ENCODE assay signal across 16 cellular contexts in the genomic region with DNA sequence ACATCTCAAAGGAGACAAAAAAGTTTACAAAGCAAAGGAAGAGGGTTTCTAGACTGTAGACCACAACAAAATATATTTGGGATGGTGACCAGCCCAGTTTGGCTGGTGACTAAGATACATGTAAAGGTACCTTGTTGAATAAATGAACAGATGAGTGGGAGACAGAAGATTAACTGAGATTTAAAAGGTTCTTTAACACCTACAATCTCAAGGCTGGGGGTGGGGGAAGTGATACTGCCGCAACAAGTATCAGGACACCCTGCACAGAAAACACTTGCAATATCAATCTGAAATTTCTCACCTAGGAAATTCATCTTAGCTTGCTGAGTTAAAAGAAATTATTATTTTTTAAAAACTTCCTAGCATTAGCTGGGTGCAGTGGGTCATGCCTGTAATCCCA. TPM values are rescaled to one million over a fixed set of nuclear protein-coding genes. Genes with fewer than 3 reads are reported as not detected.
A peak's percentile ranks its signal among the peaks of the same experiment; 100 is the strongest.
DNase-seq lines count a peak whose midpoint lies in the region; ATAC-seq and TF ChIP-seq lines count a peak whose summit lies in the region.
"Had no signal": no experiment of that assay in that cellular context is flagged by ENCODE, and none has a peak within 500 bp of the region (broad histone marks: within the 10 kb centered on the region; RNA-seq: fewer than 3 reads in every experiment).

No MANE protein-coding gene starts in this region.

- no peaks in the 10 kb centered on the region for H3K9me3 Mint-ChIP-seq in activated CD4-positive, alpha-beta memory T cell treated with anti-CD3 and anti-CD28 coated beads for 36 hours
- H3K9me3 Mint-ChIP-seq in activated CD4-positive, alpha-beta memory T cell treated with anti-CD3 and anti-CD28 coated beads, Interleukin-2, amount 10 ng/mL, durations not matched to agents 7 days and 5 days: no peaks in the 10 kb centered on the region
- H3K9me3 Mint-ChIP-seq in CD4-positive, alpha-beta T cell: no peaks in the 10 kb centered on the region
- H3K9me3 Mint-ChIP-seq in memory B cell: no peaks in the 10 kb centered on the region
- H3K9me3 Mint-ChIP-seq: IgD-negative memory B cell; stimulated activated naive B cell treated with anti-CD40 and anti-IgM and Interleukin-4, amounts not matched to agents 10 μg/mL and 1 μg/mL and 100 μg/mL, for 72 hours had no signal

- DNase-seq in activated CD4-positive, alpha-beta memory T cell treated with anti-CD3 and anti-CD28 coated beads for 36 hours: peak; percentile 30
- DNase-seq in activated CD4-positive, alpha-beta memory T cell treated with anti-CD3 and anti-CD28 coated beads, Interleukin-2, amount 10 ng/mL, durations not matched to agents 7 days and 5 days: no peak
- no peak for DNase-seq in CD4-positive, alpha-beta T cell
- DNase-seq in memory B cell (ENCODE audit: low spot score in 2 of 2) (no peak), AML-193 (lab: John Stamatoyannopoulos, UW) (no peak), stomach (no peak), ovary (no peak)
- DNase-seq: amniotic stem cell; mucosa of descending colon; MV-4-11; NCI-H69; stimulated activated naive B cell treated with anti-CD40 and anti-IgM and Interleukin-4, amounts not matched to agents 10 μg/mL and 1 μg/mL and 100 μg/mL, for 72 hours had no signal

- H3K4me3 Mint-ChIP-seq in activated CD4-positive, alpha-beta memory T cell treated with anti-CD3 and anti-CD28 coated beads for 36 hours: no peak overlapping the region
- no peak overlapping the region for H3K4me3 Mint-ChIP-seq in activated CD4-positive, alpha-beta memory T cell treated with anti-CD3 and anti-CD28 coated beads, Interleukin-2, amount 10 ng/mL, durations not matched to agents 7 days and 5 days
- H3K4me3 Mint-ChIP-seq in CD4-positive, alpha-beta T cell: peak overlapping the region; percentile 8
- peak overlapping the region; percentile 19 for H3K4me3 Mint-ChIP-seq in memory B cell
- H3K4me3 Mint-ChIP-seq: stimulated activated naive B cell treated with anti-CD40 and anti-IgM and Interleukin-4, amounts not matched to agents 10 μg/mL and 1 μg/mL and 100 μg/mL, for 72 hours had no signal

- no peak overlapping the region for H3K27ac ChIP-seq in CD4-positive, alpha-beta T cell (ENCODE audit: low read depth, low read length)
- peak overlapping the region; percentile 93 for H3K27ac ChIP-seq in VCaP
- H3K27ac ChIP-seq in stomach: no peak overlapping the region
- H3K27ac ChIP-seq in ovary: no peak overlapping the region
- H3K27ac ChIP-seq: hepatocyte, vagina had no signal

- peaks cover 85% of the 10 kb centered on the region for H3K4me1 Mint-ChIP-seq in activated CD4-positive, alpha-beta memory T cell treated with anti-CD3 and anti-CD28 coated beads for 36 hours (ENCODE audit: low read depth)
- peaks cover 78% of the 10 kb centered on the region for H3K4me1 Mint-ChIP-seq in activated CD4-positive, alpha-beta memory T cell treated with anti-CD3 and anti-CD28 coated beads, Interleukin-2, amount 10 ng/mL, durations not matched to agents 7 days and 5 days
- peaks cover 95% of the 10 kb centered on the region for H3K4me1 Mint-ChIP-seq in CD4-positive, alpha-beta T cell (ENCODE audit: low read depth)
- H3K4me1 Mint-ChIP-seq in memory B cell: peaks cover 43% of the 10 kb centered on the region

- H3K36me3 ChIP-seq in stomach: peaks cover 0 to 15% (median 4%) of the 10 kb centered on the region in 4 donors
- no peaks in the 10 kb centered on the region for H3K36me3 ChIP-seq in ovary
- H3K36me3 ChIP-seq: vagina had no signal

- TF ChIP-seq POLR2A in stomach (IDR thresholded peaks at IDR 0.05) (no peak), ovary (IDR thresholded peaks at IDR 0.05) (no peak)

- TF ChIP-seq EP300 in stomach (IDR thresholded peaks at IDR 0.05) (no peak), ovary (IDR thresholded peaks at IDR 0.05) (no peak)

- H3K36me3 Mint-ChIP-seq in activated CD4-positive, alpha-beta memory T cell treated with anti-CD3 and anti-CD28 coated beads for 36 hours: peaks cover 27% of the 10 kb centered on the region
- peaks cover 72% of the 10 kb centered on the region for H3K36me3 Mint-ChIP-seq in activated CD4-positive, alpha-beta memory T cell treated with anti-CD3 and anti-CD28 coated beads, Interleukin-2, amount 10 ng/mL, durations not matched to agents 7 days and 5 days (ENCODE audit: low read depth)
- peaks cover 59% of the 10 kb centered on the region for H3K36me3 Mint-ChIP-seq in CD4-positive, alpha-beta T cell (ENCODE audit: low read depth)
- peaks cover 3% of the 10 kb centered on the region for H3K36me3 Mint-ChIP-seq in memory B cell

- intact Hi-C loops in activated CD4-positive, alpha-beta memory T cell treated with anti-CD3 and anti-CD28 coated beads for 36 hours (cut with micrococcal nuclease): no loop called here
- intact Hi-C loops in CD4-positive, alpha-beta T cell (cut with DNase I, micrococcal nuclease): no loop called here
- intact Hi-C loops in stomach (cut with DNase I; ENCODE audit: low total_unique reads): no loop called here
- intact Hi-C loops in ovary (cut with DNase I): no loop called here

- POLR2A ChIA-PET in activated CD4-positive, alpha-beta memory T cell treated with anti-CD3 and anti-CD28 coated beads for 36 hours (lab: Charles Lee): interaction anchor here (1.4 kb wide), 1 partner anchor 46 kb away, joined by 6 read pairs; no protein-coding TSS in a partner anchor
- POLR2A ChIA-PET in activated CD4-positive, alpha-beta memory T cell treated with anti-CD3 and anti-CD28 coated beads, Interleukin-2, amount 10 ng/mL, durations not matched to agents 7 days and 5 days (lab: Charles Lee): interaction anchor here (0.9 to 1.6 kb wide), 3 partner anchors 8 to 47 kb away, joined by 3 to 4 read pairs (median 4); a partner anchor contains a TSS
- POLR2A ChIA-PET in CD4-positive, alpha-beta T cell (lab: Charles Lee): interaction anchor here (1.0 to 2.3 kb wide), 4 partner anchors 8 to 48 kb away, joined by 3 to 10 read pairs (median 6); a partner anchor contains a TSS

- no peaks in the 10 kb centered on the region for H3K27me3 Mint-ChIP-seq in activated CD4-positive, alpha-beta memory T cell treated with anti-CD3 and anti-CD28 coated beads for 36 hours
- no peaks in the 10 kb centered on the region for H3K27me3 Mint-ChIP-seq in activated CD4-positive, alpha-beta memory T cell treated with anti-CD3 and anti-CD28 coated beads, Interleukin-2, amount 10 ng/mL, durations not matched to agents 7 days and 5 days
- no peaks in the 10 kb centered on the region for H3K27me3 Mint-ChIP-seq in CD4-positive, alpha-beta T cell
- no peaks in the 10 kb centered on the region for H3K27me3 Mint-ChIP-seq in memory B cell
- H3K27me3 Mint-ChIP-seq: IgD-negative memory B cell; stimulated activated naive B cell treated with anti-CD40 and anti-IgM and Interleukin-4, amounts not matched to agents 10 μg/mL and 1 μg/mL and 100 μg/mL, for 72 hours had no signal

- H3K4me1 ChIP-seq in stomach (peaks cover 31 to 96% (median 73%) of the 10 kb centered on the region in 4 donors), ovary (ENCODE audit: insufficient read depth) (peaks cover 12% of the 10 kb centered on the region)

- no peak overlapping the region for H3K27ac Mint-ChIP-seq in activated CD4-positive, alpha-beta memory T cell treated with anti-CD3 and anti-CD28 coated beads for 36 hours
- H3K27ac Mint-ChIP-seq in activated CD4-positive, alpha-beta memory T cell treated with anti-CD3 and anti-CD28 coated beads, Interleukin-2, amount 10 ng/mL, durations not matched to agents 7 days and 5 days: no peak overlapping the region
- H3K27ac Mint-ChIP-seq in CD4-positive, alpha-beta T cell: peak overlapping the region; percentile 75
- H3K27ac Mint-ChIP-seq in memory B cell: no peak overlapping the region

- H3K4me3 ChIP-seq in stomach (peak overlapping the region in 1 of 4 donors; percentile 3), ovary (no peak overlapping the region)
- H3K4me3 ChIP-seq: hepatocyte, mucosa of descending colon, vagina had no signal

- CTCF ChIA-PET in activated CD4-positive, alpha-beta memory T cell treated with anti-CD3 and anti-CD28 coated beads for 36 hours (lab: Charles Lee): interaction anchor here (1.1 to 1.8 kb wide), 4 partner anchors 9 to 42 kb away, joined by 3 to 6 read pairs (median 4); a partner anchor contains a TSS
- CTCF ChIA-PET in activated CD4-positive, alpha-beta memory T cell treated with anti-CD3 and anti-CD28 coated beads, Interleukin-2, amount 10 ng/mL, durations not matched to agents 7 days and 5 days (lab: Charles Lee): interaction anchor here (1.5 kb wide), 2 partner anchors 23 to 42 kb away, joined by 4 to 5 read pairs; no protein-coding TSS in a partner anchor
- CTCF ChIA-PET in CD4-positive, alpha-beta T cell (lab: Charles Lee): interaction anchor here (0.7 to 1.3 kb wide), 3 partner anchors 12 to 48 kb away, joined by 3 to 5 read pairs (median 4); no protein-coding TSS in a partner anchor

- no peaks in the 10 kb centered on the region for H3K27me3 ChIP-seq in CD4-positive, alpha-beta T cell (ENCODE audit: control insufficient read depth, insufficient read depth, low read length)
- H3K27me3 ChIP-seq in stomach (no peaks in the 10 kb centered on the region), ovary (no peaks in the 10 kb centered on the region)
- H3K27me3 ChIP-seq: hepatocyte, vagina had no signal

- no peaks in the 10 kb centered on the region for H3K9me3 ChIP-seq in CD4-positive, alpha-beta T cell (ENCODE audit: control insufficient read depth, low read length)
- H3K9me3 ChIP-seq in stomach (no peaks in the 10 kb centered on the region), ovary (no peaks in the 10 kb centered on the region)
- H3K9me3 ChIP-seq: mucosa of descending colon, vagina had no signal

- TF ChIP-seq CTCF in CD4-positive, alpha-beta T cell (IDR thresholded peaks at IDR 0.05): no peak
- TF ChIP-seq CTCF in VCaP (conservative IDR thresholded peaks at IDR 0.05) (no peak), stomach (IDR thresholded peaks at IDR 0.05) (no peak), ovary (IDR thresholded peaks at IDR 0.05) (no peak)

- peak; percentile 16 for ATAC-seq in CD4-positive, alpha-beta T cell (ENCODE audit: poor library complexity)
- no peak for ATAC-seq in memory B cell (ENCODE audit: low read depth)
- ATAC-seq: mucosa of descending colon had no signal

- 89 to 100% (median 95%) methylated on average over 1 of the region's 1 CpG for WGBS in stomach, 5 donors
- 94 to 97% (median 96%) methylated on average over 1 of the region's 1 CpG for WGBS in ovary, 3 donors

RNA-seq across cellular contexts. Expression of a gene that starts 8.3 kb away (rescaled TPM):
- total RNA-seq in activated CD4-positive, alpha-beta memory T cell treated with anti-CD3 and anti-CD28 coated beads for 36 hours: 10 to 100 TPM; 42.1 to 46.9 TPM
- 100 to 1,000 TPM; 115 to 116 TPM for total RNA-seq in activated CD4-positive, alpha-beta memory T cell treated with anti-CD3 and anti-CD28 coated beads, Interleukin-2, amount 10 ng/mL, durations not matched to agents 7 days and 5 days
- total RNA-seq in CD4-positive, alpha-beta T cell: 100 to 1,000 TPM; 139 to 150 TPM
- total RNA-seq in stomach (100 to 1,000 TPM in 1 of 5 donors, 10 to 100 TPM in 4; 25.7 to 154 (median 48.4) TPM), ovary (10 to 100 TPM; 28.1 to 62.5 (median 45.3) TPM)
- polyA plus RNA-seq in stomach (10 to 100 TPM; 14.8 to 34.9 (median 17.6) TPM), ovary (10 to 100 TPM; 20.3 to 45.7 TPM)

RNA-seq across cellular contexts. Expression of a gene that starts 47.5 kb away (rescaled TPM):
- total RNA-seq in activated CD4-positive, alpha-beta memory T cell treated with anti-CD3 and anti-CD28 coated beads for 36 hours: 10 to 100 TPM; 54.6 to 56.2 TPM
- total RNA-seq in activated CD4-positive, alpha-beta memory T cell treated with anti-CD3 and anti-CD28 coated beads, Interleukin-2, amount 10 ng/mL, durations not matched to agents 7 days and 5 days: 10 to 100 TPM; 60.3 to 65.9 TPM
- 10 to 100 TPM; 39.4 to 46.8 TPM for total RNA-seq in CD4-positive, alpha-beta T cell
- total RNA-seq in stomach (10 to 100 TPM in 4 of 5 donors, 1 to 10 TPM in 1; 9.3 to 71.4 (median 25.3) TPM), ovary (10 to 100 TPM; 17.6 to 26.9 (median 21.0) TPM)
- polyA plus RNA-seq in stomach (10 to 100 TPM; 16.1 to 26.6 (median 21.3) TPM), ovary (10 to 100 TPM; 11.5 to 55.1 TPM)

Comparison
In these comparisons a context has a peak if more than half of its experiments do, and no peak if none do; other contexts are left out.
1. H3K4me3 Mint-ChIP-seq: peak in CD4-positive, alpha-beta T cell (single experiment) and memory B cell (single experiment); none in activated CD4-positive, alpha-beta memory T cell treated with anti-CD3 and anti-CD28 coated beads for 36 hours (single experiment) and activated CD4-positive, alpha-beta memory T cell treated with anti-CD3 and anti-CD28 coated beads, Interleukin-2, amount 10 ng/mL, durations not matched to agents 7 days and 5 days (single experiment).